ENCODE assay signal across 9 cellular contexts in genomic region chr1:10400013-10400412, GRCh38. TPM values are rescaled to one million over a fixed set of nuclear protein-coding genes. Genes with fewer than 3 reads are reported as not detected.
DNase-seq lines count a peak whose midpoint lies in the region; ATAC-seq, FAIRE-seq and TF ChIP-seq lines count a peak whose summit lies in the region.
"Had no signal": no experiment of that assay in that cellular context is flagged by ENCODE, and none has a peak within 500 bp of the region (broad histone marks: within the 10 kb centered on the region; RNA-seq: fewer than 3 reads in every experiment).

No MANE protein-coding gene starts in this region.

- in situ Hi-C loops in Panc1 (cut with HindIII; ENCODE audit: low pct_unique_long_range_greater_than_20kb, low sequenced_read_pairs) = no loop called here

- H3K27me3 ChIP-seq in CD8-positive, alpha-beta memory T cell (ENCODE audit: insufficient read depth, low read length, poor library complexity, severe bottlenecking) = no peaks in the 10 kb centered on the region
- no peaks in the 10 kb centered on the region for H3K27me3 ChIP-seq in Panc1 (ENCODE audit: control insufficient read depth, insufficient read depth, low read length)
- no peaks in the 10 kb centered on the region for H3K27me3 ChIP-seq in esophagus (ENCODE audit: control insufficient read depth in 1 of 2, insufficient read depth in 2 of 2, low read length in 2 of 2)
- H3K27me3 ChIP-seq in pancreas = no peaks in the 10 kb centered on the region

- H3K4me3 ChIP-seq in CD8-positive, alpha-beta memory T cell (ENCODE audit: low read length) = peak overlapping the region; percentile 98
- peak overlapping the region; percentile 68 to 83 for H3K4me3 ChIP-seq in Panc1 (ENCODE audit: low read depth in 2 of 2, low read length in 2 of 2)
- H3K4me3 ChIP-seq in esophagus (ENCODE audit: low read depth in 1 of 2, low read length in 2 of 2) = peak overlapping the region; percentile 84 to 96
- H3K4me3 ChIP-seq in pancreas = peak overlapping the region in 3 of 4 donors; percentile 82 to 95 (median 93)

- BruUV-seq in Panc1 (replicated peaks; lab: Mats Ljungman, UMichigan) = no TSS peak

- H3K36me3 ChIP-seq in CD8-positive, alpha-beta memory T cell (ENCODE audit: insufficient read depth, low read length) = peaks cover 14% of the 10 kb centered on the region
- H3K36me3 ChIP-seq in Panc1 (ENCODE audit: control insufficient read depth, insufficient read depth, low read length) = peaks cover 8% of the 10 kb centered on the region; the same call in 1 of the 2 replicates
- H3K36me3 ChIP-seq in esophagus (ENCODE audit: control insufficient read depth in 2 of 2, insufficient read depth in 2 of 2, low read length in 1 of 2) = peaks cover 0 to 13% of the 10 kb centered on the region in 2 donors
- peaks cover 4 to 20% (median 10%) of the 10 kb centered on the region in 3 donors for H3K36me3 ChIP-seq in pancreas

- CTCF ChIA-PET in CD8-positive, alpha-beta memory T cell (lab: Charles Lee) = interaction anchor here (1.5 to 2.2 kb wide), 3 partner anchors 12 to 190 kb away, joined by 3 to 8 read pairs (median 4); partner anchors contain the start of gene KIF1B
- CTCF ChIA-PET in Panc1 (lab: Charles Lee) = no interaction called here

- peaks cover 5 to 40% (median 9%) of the 10 kb centered on the region in 3 donors for H3K36me3 Mint-ChIP-seq in CD8-positive, alpha-beta memory T cell

- H3K27ac Mint-ChIP-seq in CD8-positive, alpha-beta memory T cell = peak overlapping the region; percentile 58 to 94 (median 76)

- intact Hi-C loops in Panc1 (cut with micrococcal nuclease; ENCODE audit: unreplicated experiment) (no loop called here), pancreas (cut with DNase I) (no loop called here)

- no peaks in the 10 kb centered on the region for H3K9me3 ChIP-seq in CD8-positive, alpha-beta memory T cell (ENCODE audit: low read length)
- H3K9me3 ChIP-seq in Panc1 (ENCODE audit: control insufficient read depth, insufficient read depth, low read depth, low read length) = no peaks in the 10 kb centered on the region
- H3K9me3 ChIP-seq in esophagus (ENCODE audit: control insufficient read depth in 2 of 2, insufficient read depth in 1 of 2, low read depth in 1 of 2, low read length in 1 of 2) = no peaks in the 10 kb centered on the region
- H3K9me3 ChIP-seq in pancreas = no peaks in the 10 kb centered on the region

- H3K9me3 Mint-ChIP-seq in CD8-positive, alpha-beta memory T cell = no peaks in the 10 kb centered on the region

- TF ChIP-seq CTCF in Panc1 (IDR thresholded peaks at IDR 0.05) (no peak), pancreas (IDR thresholded peaks at IDR 0.05) (no peak)

- H3K4me1 Mint-ChIP-seq in CD8-positive, alpha-beta memory T cell = peaks cover 9 to 25% (median 21%) of the 10 kb centered on the region in 3 donors

- ATAC-seq in Panc1 = no peak
- ATAC-seq in pancreas = no peak
- ATAC-seq in GM21526 (IDR thresholded peaks at IDR 0.05; ENCODE audit: low FRiP score, unreplicated experiment) = no peak
- ATAC-seq in HG02763 (IDR thresholded peaks at IDR 0.05; ENCODE audit: unreplicated experiment) = no peak
- no peak for ATAC-seq in HG02798 (IDR thresholded peaks at IDR 0.05; ENCODE audit: poor library complexity, unreplicated experiment)

- H3K27me3 Mint-ChIP-seq in CD8-positive, alpha-beta memory T cell = no peaks in the 10 kb centered on the region

- DNase-seq in CD8-positive, alpha-beta memory T cell = no peak
- DNase-seq in Panc1 (ENCODE audit: low read depth, low spot score) (no peak), pancreas (no peak), amygdala (lab: John Stamatoyannopoulos, UW) (no peak)
- DNase-seq: occipital lobe had no signal

- POLR2A ChIA-PET in CD8-positive, alpha-beta memory T cell (lab: Charles Lee) = interaction anchor here (1.8 to 2.0 kb wide), 2 partner anchors 12 to 190 kb away, joined by 4 read pairs; partner anchors contain the start of gene KIF1B
- POLR2A ChIA-PET in Panc1 (lab: Charles Lee) = interaction anchor here (0.6 to 0.7 kb wide), 2 partner anchors 9 to 184 kb away, joined by 3 read pairs; no protein-coding TSS in a partner anchor

- peak overlapping the region; percentile 84 to 98 (median 90) for H3K4me3 Mint-ChIP-seq in CD8-positive, alpha-beta memory T cell

- peaks cover 11% of the 10 kb centered on the region for H3K4me1 ChIP-seq in CD8-positive, alpha-beta memory T cell (ENCODE audit: insufficient read depth, low read length)
- 0 out of 2 replicates have a peak, but pooled peaks cover 5% of the 10 kb centered on the region for H3K4me1 ChIP-seq in Panc1 (ENCODE audit: control insufficient read depth, insufficient read depth, low read length)
- peaks cover 0 to 6% of the 10 kb centered on the region in 2 donors for H3K4me1 ChIP-seq in esophagus (ENCODE audit: control insufficient read depth in 2 of 2, insufficient read depth in 2 of 2, low read length in 1 of 2)
- peaks cover 0 to 12% (median 0%) of the 10 kb centered on the region in 3 donors for H3K4me1 ChIP-seq in pancreas

- peak overlapping the region; percentile 79 for H3K27ac ChIP-seq in CD8-positive, alpha-beta memory T cell (ENCODE audit: low read depth, low read length)
- peak overlapping the region; percentile 68 for H3K27ac ChIP-seq in Panc1 (ENCODE audit: low read length)
- peak overlapping the region; percentile 95 to 98 for H3K27ac ChIP-seq in esophagus (ENCODE audit: low read depth in 2 of 2, low read length in 1 of 2)
- no peak overlapping the region for H3K27ac ChIP-seq in pancreas

- no peak for FAIRE-seq in pancreas (lab: Jason Lieb, UNC)

- 34 to 37% methylated on average over 8 of the region's 8 CpGs for WGBS in esophagus, 2 donors
- 46 to 48% methylated on average over 8 of the region's 8 CpGs for WGBS in pancreas, 2 donors

RNA-seq across cellular contexts. Expression of gene PGD, which starts 1.1 kb away (rescaled TPM):
- total RNA-seq in CD8-positive, alpha-beta memory T cell = 100 to 1,000 TPM; 115 to 116 TPM
- polyA plus RNA-seq in CD8-positive, alpha-beta memory T cell = 42.4 TPM
- total RNA-seq in Panc1 (2021; ENCODE audit: unreplicated experiment) (158 TPM), pancreas (10 to 100 TPM; 13.5 to 40.0 (median 24.2) TPM)
- 187 TPM for polyA plus RNA-seq in Panc1 (2012; ENCODE audit: insufficient read length)
- polyA plus RNA-seq in esophagus (100 to 1,000 TPM; 189 to 565 TPM), pancreas (10 to 100 TPM; 12.7 to 28.3 TPM)

RNA-seq across cellular contexts. Expression of gene CENPS, which starts 30.2 kb away (rescaled TPM):
- total RNA-seq in CD8-positive, alpha-beta memory T cell = 10 to 100 TPM; 32.2 TPM
- 9.7 TPM for polyA plus RNA-seq in CD8-positive, alpha-beta memory T cell
- total RNA-seq in Panc1 (2021; ENCODE audit: unreplicated experiment) (40.8 TPM), pancreas (1 to 10 TPM; 4.7 to 9.3 (median 7.6) TPM)
- polyA plus RNA-seq in Panc1 (2012; ENCODE audit: insufficient read length) = 33.1 TPM
- polyA plus RNA-seq in esophagus (10 to 100 TPM; 15.3 to 17.8 TPM), pancreas (10 to 100 TPM; 13.4 to 19.9 TPM)

RNA-seq across cellular contexts. Expression of gene CORT, which starts 49.8 kb away (rescaled TPM):
- total RNA-seq in CD8-positive, alpha-beta memory T cell = under 1 TPM in 1 of 2 experiments, not detected in 1; 0.71 TPM
- polyA plus RNA-seq in CD8-positive, alpha-beta memory T cell = not detected
- total RNA-seq in Panc1 (2021; ENCODE audit: unreplicated experiment) (0.41 TPM), pancreas (under 1 TPM in 1 of 6 donors, not detected in 5; 0.22 TPM)
- not detected for polyA plus RNA-seq in Panc1 (2012; ENCODE audit: insufficient read length)
- polyA plus RNA-seq in esophagus (under 1 TPM; 0.18 to 0.20 TPM), pancreas (under 1 TPM; 0.34 to 0.85 TPM)

Comparison
In these comparisons a context has a peak if more than half of its experiments do, and no peak if none do; other contexts are left out.
1. H3K27ac ChIP-seq: peak in CD8-positive, alpha-beta memory T cell (single experiment), Panc1 (single experiment) and esophagus (2 of 2); none in pancreas (0 of 4).
2. Peak in every context shown above with its lines, with median percentiles within 50 percentile points of each other: H3K4me3 ChIP-seq.